In the genomic region with DNA sequence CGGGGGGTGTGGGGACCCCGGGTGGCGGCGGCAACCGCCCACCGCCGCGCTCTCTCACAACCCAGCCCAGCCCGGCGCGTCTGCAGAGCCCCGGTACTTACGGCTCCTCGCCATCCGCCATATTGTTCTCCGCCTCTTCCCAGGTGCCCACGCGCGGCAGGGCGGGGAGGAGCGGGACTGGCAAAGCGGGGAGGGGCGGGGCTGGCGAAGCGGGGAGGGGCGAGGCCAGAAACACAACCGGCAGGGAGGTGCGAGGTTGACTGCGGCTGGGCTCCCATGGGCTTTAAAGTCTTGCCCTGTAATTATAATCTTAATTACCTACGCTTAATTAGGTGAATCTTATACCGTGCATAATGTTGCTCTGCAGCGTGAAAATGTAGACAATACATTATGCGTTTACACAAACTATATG, we compare ENCODE assay signal across 8 cellular contexts. TPM values are rescaled to one million over a fixed set of nuclear protein-coding genes. Genes with fewer than 3 reads are reported as not detected.
A peak's percentile ranks its signal among the peaks of the same experiment; 100 is the strongest.
DNase-seq lines count a peak whose midpoint lies in the region; ATAC-seq and TF ChIP-seq lines count a peak whose summit lies in the region.

A gene (minus strand): TSS at position 133 of the 412 bp plus-strand sequence. CDS start 12 bp downstream, at position 121.

- H3K27me3 ChIP-seq in AG04450 (ENCODE audit: control insufficient read depth, insufficient read depth, low read length), result no peaks in the 10 kb centered on the region

- POLR2A ChIA-PET in AG04450 (lab: Yijun Ruan, JAX), result no interaction called here

- TF ChIP-seq CTCF in AG04450 (IDR thresholded peaks at IDR 0.05; ENCODE audit: low read depth, low read length), result no peak

- H3K4me3 ChIP-seq in AG04450 (ENCODE audit: low read depth, low read length), result peak within 1 kb of the TSS; percentile 82

- DNase-seq in AG04450 (ENCODE audit: low read depth, low spot score), result no peak
- DNase-seq in NCI-H460 (ENCODE audit: extremely low read depth, low read depth), result peak; percentile 75
- DNase-seq in activated CD4-positive, alpha-beta T cell treated with anti-CD3 and anti-CD28 coated beads for 24 hours (ENCODE audit: low read depth in 2 of 2), result peak; percentile 89 to 92
- peak; percentile 94 for DNase-seq in cerebellum (ENCODE audit: low spot score)
- peak; percentile 84 for DNase-seq in kidney glomerular epithelial cell (lab: John Stamatoyannopoulos, UW)
- DNase-seq in stimulated activated CD4-positive, alpha-beta T cell treated with anti-CD3 and anti-CD28 coated beads, Interleukin-15, amount 100 ng/mL, for 48 hours (ENCODE audit: low read depth in 2 of 2), result peak; percentile 86 to 94

- no peaks in the 10 kb centered on the region for H3K9me3 ChIP-seq in AG04450 (ENCODE audit: control insufficient read depth, insufficient read depth, low read length)

- CTCF ChIA-PET in AG04450 (lab: Charles Lee), result no interaction called here

- no peak within 1 kb of the TSS for H3K27ac ChIP-seq in AG04450 (ENCODE audit: low read depth, low read length)

- ATAC-seq in GM18909 (IDR thresholded peaks at IDR 0.05; ENCODE audit: poor library complexity, unreplicated experiment) (peak; percentile 54), HG03175 (IDR thresholded peaks at IDR 0.05; ENCODE audit: unreplicated experiment) (peak; percentile 47)

RNA-seq across cellular contexts. Expression of the gene that starts here (rescaled TPM):
- 81.1 and 111 TPM in 2 replicates for polyA plus RNA-seq in AG04450 (2011; rRNA removed)
- polyA minus RNA-seq in AG04450 (2011; rRNA and poly(A)+ RNA removed), result 36.0 and 42.9 TPM in 2 replicates
- 60.2 and 61.7 TPM in 2 replicates for total RNA-seq in NCI-H460 (2014; rRNA removed; shearing (Covaris generic))
- polyA plus RNA-seq in NCI-H460 (2014; cell fraction: nucleus; rRNA removed), result 58.9 and 62.9 TPM in 2 replicates
- total RNA-seq in cerebellum, result 82.3 TPM
